In the genomic region with DNA sequence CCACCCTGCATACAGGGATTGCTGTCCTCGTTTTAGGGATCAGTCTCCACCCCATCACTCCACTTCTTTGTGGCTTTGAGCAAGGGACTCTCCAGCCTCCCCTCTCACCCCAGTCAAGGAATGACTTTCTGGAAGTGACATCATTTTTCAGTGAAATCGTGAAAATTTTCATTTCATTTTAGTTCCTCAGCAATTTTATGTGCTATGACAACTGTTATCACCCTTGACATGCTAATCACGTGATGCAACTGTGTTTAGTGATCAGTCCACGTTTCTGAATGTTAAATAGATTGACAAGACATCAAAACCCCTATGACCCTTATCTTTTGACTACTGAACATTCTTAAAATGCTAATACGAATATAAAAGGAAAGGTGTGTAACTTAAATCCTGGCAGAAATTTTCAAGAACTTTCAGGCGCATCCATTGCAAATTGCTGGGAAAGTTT, we compare ENCODE assay signal across 1 cellular context.
TF ChIP-seq lines count a peak whose summit lies in the region.

No MANE protein-coding gene starts in this region.

TF ChIP-seq in K562, 482 proteins besides CTCF, POLR2A, EP300 and RAD21 (continued from another document):
- TF ChIP-seq SMC3 (conservative IDR thresholded peaks at IDR 0.05; ENCODE audit: insufficient read depth, low read depth, low read length) (no peak), PML (IDR thresholded peaks at IDR 0.05; ENCODE audit: low read length) (no peak), L3MBTL2 (IDR thresholded peaks at IDR 0.05) (peak; percentile 41; the same call in 1 of the 2 replicates), LCOR (CRISPR knock-in tag; IDR thresholded peaks at IDR 0.05) (no peak), TOE1 (IDR thresholded peaks at IDR 0.05; ENCODE audit: borderline replicate concordance) (peak; percentile 97), TOE1 (CRISPR knock-in tag; IDR thresholded peaks at IDR 0.05; ENCODE audit: borderline replicate concordance, low read depth) (no peak), BHLHE40 (IDR thresholded peaks at IDR 0.05; ENCODE audit: low read length) (peak; percentile 76), ZNF24 (IDR thresholded peaks at IDR 0.05) (no peak), MTA3 (IDR thresholded peaks at IDR 0.05; ENCODE audit: borderline replicate concordance) (no peak), HDGF (IDR thresholded peaks at IDR 0.05) (no peak), MECOM (CRISPR knock-in tag; IDR thresholded peaks at IDR 0.05) (no peak), NR1H2 (CRISPR knock-in tag; IDR thresholded peaks at IDR 0.05) (no peak), FUS (optimal IDR thresholded peaks at IDR 0.05; ENCODE audit: low read depth, low read length) (no peak), KDM2B (CRISPR knock-in tag; IDR thresholded peaks at IDR 0.05) (no peak), VEZF1 (CRISPR knock-in tag; IDR thresholded peaks at IDR 0.05) (no peak), THRB (CRISPR knock-in tag; conservative IDR thresholded peaks at IDR 0.05) (no peak), MITF (IDR thresholded peaks at IDR 0.05) (0 out of 2 replicates have a peak, but pooled peaks have one; percentile 39), ID3 (CRISPR knock-in tag; IDR thresholded peaks at IDR 0.05) (no peak), ID3 (tag; IDR thresholded peaks at IDR 0.05) (no peak)
- TF ChIP-seq, protein P1, sequence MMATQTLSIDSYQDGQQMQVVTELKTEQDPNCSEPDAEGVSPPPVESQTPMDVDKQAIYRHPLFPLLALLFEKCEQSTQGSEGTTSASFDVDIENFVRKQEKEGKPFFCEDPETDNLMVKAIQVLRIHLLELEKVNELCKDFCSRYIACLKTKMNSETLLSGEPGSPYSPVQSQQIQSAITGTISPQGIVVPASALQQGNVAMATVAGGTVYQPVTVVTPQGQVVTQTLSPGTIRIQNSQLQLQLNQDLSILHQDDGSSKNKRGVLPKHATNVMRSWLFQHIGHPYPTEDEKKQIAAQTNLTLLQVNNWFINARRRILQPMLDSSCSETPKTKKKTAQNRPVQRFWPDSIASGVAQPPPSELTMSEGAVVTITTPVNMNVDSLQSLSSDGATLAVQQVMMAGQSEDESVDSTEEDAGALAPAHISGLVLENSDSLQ (IDR thresholded peaks at IDR 0.05) = peak; percentile 50
- TF ChIP-seq, protein P2, sequence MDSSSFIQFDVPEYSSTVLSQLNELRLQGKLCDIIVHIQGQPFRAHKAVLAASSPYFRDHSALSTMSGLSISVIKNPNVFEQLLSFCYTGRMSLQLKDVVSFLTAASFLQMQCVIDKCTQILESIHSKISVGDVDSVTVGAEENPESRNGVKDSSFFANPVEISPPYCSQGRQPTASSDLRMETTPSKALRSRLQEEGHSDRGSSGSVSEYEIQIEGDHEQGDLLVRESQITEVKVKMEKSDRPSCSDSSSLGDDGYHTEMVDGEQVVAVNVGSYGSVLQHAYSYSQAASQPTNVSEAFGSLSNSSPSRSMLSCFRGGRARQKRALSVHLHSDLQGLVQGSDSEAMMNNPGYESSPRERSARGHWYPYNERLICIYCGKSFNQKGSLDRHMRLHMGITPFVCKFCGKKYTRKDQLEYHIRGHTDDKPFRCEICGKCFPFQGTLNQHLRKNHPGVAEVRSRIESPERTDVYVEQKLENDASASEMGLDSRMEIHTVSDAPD (CRISPR knock-in tag; IDR thresholded peaks at IDR 0.05) = no peak
- TF ChIP-seq, protein P3, sequence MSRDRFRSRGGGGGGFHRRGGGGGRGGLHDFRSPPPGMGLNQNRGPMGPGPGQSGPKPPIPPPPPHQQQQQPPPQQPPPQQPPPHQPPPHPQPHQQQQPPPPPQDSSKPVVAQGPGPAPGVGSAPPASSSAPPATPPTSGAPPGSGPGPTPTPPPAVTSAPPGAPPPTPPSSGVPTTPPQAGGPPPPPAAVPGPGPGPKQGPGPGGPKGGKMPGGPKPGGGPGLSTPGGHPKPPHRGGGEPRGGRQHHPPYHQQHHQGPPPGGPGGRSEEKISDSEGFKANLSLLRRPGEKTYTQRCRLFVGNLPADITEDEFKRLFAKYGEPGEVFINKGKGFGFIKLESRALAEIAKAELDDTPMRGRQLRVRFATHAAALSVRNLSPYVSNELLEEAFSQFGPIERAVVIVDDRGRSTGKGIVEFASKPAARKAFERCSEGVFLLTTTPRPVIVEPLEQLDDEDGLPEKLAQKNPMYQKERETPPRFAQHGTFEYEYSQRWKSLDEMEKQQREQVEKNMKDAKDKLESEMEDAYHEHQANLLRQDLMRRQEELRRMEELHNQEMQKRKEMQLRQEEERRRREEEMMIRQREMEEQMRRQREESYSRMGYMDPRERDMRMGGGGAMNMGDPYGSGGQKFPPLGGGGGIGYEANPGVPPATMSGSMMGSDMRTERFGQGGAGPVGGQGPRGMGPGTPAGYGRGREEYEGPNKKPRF (IDR thresholded peaks at IDR 0.05; ENCODE audit: low read depth, low read length) = no peak
